ENCODE assay signal across 11 cellular contexts in genomic region chr5:33675958-33676464, GRCh38.
DNase-seq lines count a peak whose midpoint lies in the region; ATAC-seq and TF ChIP-seq lines count a peak whose summit lies in the region.
"Had no signal": no experiment of that assay in that cellular context is flagged by ENCODE, and none has a peak within 500 bp of the region (broad histone marks: within the 10 kb centered on the region; RNA-seq: fewer than 3 reads in every experiment).

No MANE protein-coding gene starts in this region.

- POLR2A ChIA-PET in RWPE1 (lab: Yijun Ruan, JAX; ENCODE audit: low non-redundant PET) = no interaction called here

- 60 to 72% (median 68%) methylated on average over 3 of the region's 3 CpGs for WGBS in heart left ventricle, 4 donors

- CTCF ChIA-PET in RWPE1 (lab: Yijun Ruan, JAX) = interaction anchor here (0.6 kb wide), 1 partner anchor 100 kb away, joined by 3 read pairs; no protein-coding TSS in a partner anchor

- H3K27me3 ChIP-seq in heart left ventricle = no peaks in the 10 kb centered on the region
- H3K27me3 ChIP-seq: thyroid gland had no signal

- no peaks in the 10 kb centered on the region for H3K9me3 ChIP-seq in heart left ventricle
- H3K9me3 ChIP-seq: thyroid gland had no signal

- TF ChIP-seq CTCF in heart left ventricle (IDR thresholded peaks at IDR 0.05) = no peak
- no peak for TF ChIP-seq CTCF in RWPE1 (conservative IDR thresholded peaks at IDR 0.05; ENCODE audit: low read depth)

- no peak for TF ChIP-seq POLR2A in heart left ventricle (IDR thresholded peaks at IDR 0.05)

- no peaks in the 10 kb centered on the region for H3K36me3 ChIP-seq in heart left ventricle
- H3K36me3 ChIP-seq: thyroid gland had no signal

- peak; percentile 60 to 79 for DNase-seq in Kasumi-1 (lab: John Stamatoyannopoulos, UW)
- peak; percentile 17 for DNase-seq in retina
- no peak for DNase-seq in OCI-M2 (lab: John Stamatoyannopoulos, UW; ENCODE audit: unreplicated experiment)
- DNase-seq in cerebellar nuclear complex (lab: John Stamatoyannopoulos, UW) = no peak
- no peak for DNase-seq in heart left ventricle
- DNase-seq in RWPE1 (ENCODE audit: low spot score) = no peak
- DNase-seq: activated CD8-positive, alpha-beta T cell treated with anti-CD3 and anti-CD28 coated beads for 36 hours; stimulated activated CD4-positive, alpha-beta T cell treated with anti-CD3 and anti-CD28 coated beads, Interleukin-15, amount 100 ng/mL, for 24 hours; thyroid gland had no signal

- H3K4me1 ChIP-seq in heart left ventricle = no peaks in the 10 kb centered on the region
- H3K4me1 ChIP-seq: thyroid gland had no signal

- H3K27ac ChIP-seq in heart left ventricle = no peak overlapping the region
- no peak overlapping the region for H3K27ac ChIP-seq in RWPE1
- H3K27ac ChIP-seq: thyroid gland had no signal

- no peak overlapping the region for H3K4me3 ChIP-seq in heart left ventricle
- H3K4me3 ChIP-seq: thyroid gland had no signal

- ATAC-seq in GM19035 (IDR thresholded peaks at IDR 0.05; ENCODE audit: unreplicated experiment) = peak; percentile 68
- peak; percentile 62 for ATAC-seq in HG02798 (IDR thresholded peaks at IDR 0.05; ENCODE audit: poor library complexity, unreplicated experiment)
- no peak for ATAC-seq in heart left ventricle
- ATAC-seq: activated CD8-positive, alpha-beta T cell treated with anti-CD3 and anti-CD28 coated beads for 36 hours had no signal

- intact Hi-C loops in heart left ventricle (cut with DNase I) = no loop called here

Comparison
In these comparisons a context has a peak if more than half of its experiments do, and no peak if none do; other contexts are left out.
1. ATAC-seq: peak in GM19035 (single experiment) and HG02798 (single experiment); none in heart left ventricle (0 of 4).
2. DNase-seq: peak in Kasumi-1 (2 of 2) and retina (single experiment); none in OCI-M2 (single experiment), cerebellar nuclear complex (0 of 2), heart left ventricle (0 of 5) and RWPE1 (single experiment).